8 cellular contexts compared by ENCODE assay signal in the genomic region with DNA sequence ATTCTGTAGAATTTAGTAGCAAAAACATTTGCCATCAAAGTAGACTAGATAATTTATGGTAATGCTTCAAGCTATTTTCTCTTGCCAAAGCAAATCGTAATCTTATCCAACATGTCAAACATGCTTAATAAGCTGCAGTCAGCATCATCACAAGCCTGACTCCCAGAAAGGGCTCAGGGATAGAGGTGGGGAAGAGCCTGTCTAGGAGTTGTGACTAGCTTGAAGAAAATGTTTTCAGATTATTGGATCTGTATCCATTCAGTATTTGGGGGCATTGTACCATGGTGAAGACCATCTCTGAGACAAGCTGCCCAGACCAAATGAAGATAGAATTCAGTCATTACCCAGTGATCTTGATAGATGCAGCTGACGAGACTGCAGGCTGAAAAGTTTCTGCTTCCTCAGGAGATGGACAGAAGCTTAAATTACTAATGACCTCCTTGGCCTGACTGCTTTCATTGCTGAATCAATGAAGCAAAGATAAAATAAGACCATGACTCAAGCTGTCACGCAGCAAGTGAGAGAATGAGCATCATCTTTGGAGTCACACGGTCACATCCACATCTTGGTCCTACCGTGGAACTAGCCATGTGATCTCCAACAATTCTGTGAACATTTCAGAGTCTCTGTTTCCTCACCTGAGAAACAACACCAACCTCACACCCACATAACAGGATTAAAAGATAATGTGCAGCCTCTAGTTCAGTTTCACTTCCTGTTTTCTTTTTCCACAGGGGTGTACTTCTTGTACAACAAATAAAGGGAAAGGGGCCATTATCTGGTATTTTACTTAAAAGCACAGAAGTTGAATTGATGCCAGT. TPM values are rescaled to one million over a fixed set of nuclear protein-coding genes. Genes with fewer than 3 reads are reported as not detected.
DNase-seq lines count a peak whose midpoint lies in the region; ATAC-seq and TF ChIP-seq lines count a peak whose summit lies in the region.

No MANE protein-coding gene starts in this region.

- peak; percentile 83 for ATAC-seq in activated CD8-positive, alpha-beta memory T cell treated with anti-CD3 and anti-CD28 coated beads, Interleukin-2, amount 10 ng/mL, durations not matched to agents 7 days and 5 days
- ATAC-seq in HG03025 (IDR thresholded peaks at IDR 0.05; ENCODE audit: low FRiP score, unreplicated experiment) = peak; percentile 82
- ATAC-seq in T-cell (replicated peaks in 1 of 4) = peak; percentile 80 to 93 (median 90)

- CTCF ChIA-PET in activated CD8-positive, alpha-beta memory T cell treated with anti-CD3 and anti-CD28 coated beads, Interleukin-2, amount 10 ng/mL, durations not matched to agents 7 days and 5 days (lab: Charles Lee) = interaction anchor here (0.9 to 1.6 kb wide), 10 partner anchors 12 to 257 kb away, joined by 3 to 10 read pairs (median 3); partner anchors contain the start of genes ERAP1 and LIX1
- CTCF ChIA-PET in T-cell (lab: Charles Lee) = interaction anchor here (0.5 to 1.5 kb wide), 13 partner anchors 9 to 118 kb away, joined by 3 to 15 read pairs (median 4); partner anchors contain the start of gene ERAP2 (in 1 of the 2)

- H3K9me3 Mint-ChIP-seq in activated CD8-positive, alpha-beta memory T cell treated with anti-CD3 and anti-CD28 coated beads, Interleukin-2, amount 10 ng/mL, durations not matched to agents 7 days and 5 days (ENCODE audit: low read depth) = no peaks in the 10 kb centered on the region
- H3K9me3 Mint-ChIP-seq in T-cell (no peaks in the 10 kb centered on the region), chondrocyte (ENCODE audit: low read depth) (no peaks in the 10 kb centered on the region)

- H3K4me1 Mint-ChIP-seq in activated CD8-positive, alpha-beta memory T cell treated with anti-CD3 and anti-CD28 coated beads, Interleukin-2, amount 10 ng/mL, durations not matched to agents 7 days and 5 days = peaks cover 57% of the 10 kb centered on the region
- peaks cover 63 to 70% (median 69%) of the 10 kb centered on the region in 3 donors for H3K4me1 Mint-ChIP-seq in T-cell
- peaks cover 14% of the 10 kb centered on the region for H3K4me1 Mint-ChIP-seq in chondrocyte (ENCODE audit: low read depth)

- peak; percentile 61 for DNase-seq in activated CD8-positive, alpha-beta memory T cell treated with anti-CD3 and anti-CD28 coated beads, Interleukin-2, amount 10 ng/mL, durations not matched to agents 7 days and 5 days
- no peak for DNase-seq in activated CD8-positive, alpha-beta memory T cell treated with anti-CD3 and anti-CD28 coated beads, Interleukin-2, amount 50 U/mL, for 48 hours
- peak in 21 of 34 experiments; percentile 16 to 63 (median 33) for DNase-seq in T-cell
- peak; percentile 26 for DNase-seq in retina
- DNase-seq in effector CD8-positive, alpha-beta T cell (lab: John Stamatoyannopoulos, UW) = no peak
- no peak for DNase-seq in D341Med (ENCODE audit: low spot score)
- DNase-seq in chondrocyte (ENCODE audit: low spot score) = no peak

- POLR2A ChIA-PET in T-cell (lab: Charles Lee) = interaction anchor here in 1 of 2 donors (0.9 kb wide), 1 partner anchor 11 kb away, joined by 3 read pairs; no protein-coding TSS in a partner anchor

- peak overlapping the region; percentile 57 for H3K4me3 Mint-ChIP-seq in activated CD8-positive, alpha-beta memory T cell treated with anti-CD3 and anti-CD28 coated beads, Interleukin-2, amount 10 ng/mL, durations not matched to agents 7 days and 5 days
- peak overlapping the region; percentile 55 to 66 (median 55) for H3K4me3 Mint-ChIP-seq in T-cell
- no peak overlapping the region for H3K4me3 Mint-ChIP-seq in chondrocyte (ENCODE audit: unreplicated experiment)

- no peak for TF ChIP-seq CTCF in chondrocyte (IDR thresholded peaks at IDR 0.05)

- peak overlapping the region; percentile 91 for H3K27ac Mint-ChIP-seq in activated CD8-positive, alpha-beta memory T cell treated with anti-CD3 and anti-CD28 coated beads, Interleukin-2, amount 10 ng/mL, durations not matched to agents 7 days and 5 days
- H3K27ac Mint-ChIP-seq in T-cell = peak overlapping the region; percentile 95 to 98
- no peak overlapping the region for H3K27ac Mint-ChIP-seq in chondrocyte (ENCODE audit: unreplicated experiment)

- peaks cover 71% of the 10 kb centered on the region for H3K36me3 Mint-ChIP-seq in activated CD8-positive, alpha-beta memory T cell treated with anti-CD3 and anti-CD28 coated beads, Interleukin-2, amount 10 ng/mL, durations not matched to agents 7 days and 5 days
- H3K36me3 Mint-ChIP-seq in T-cell (peaks cover 70% of the 10 kb centered on the region), chondrocyte (ENCODE audit: low read depth) (peaks cover 4% of the 10 kb centered on the region)

- no peaks in the 10 kb centered on the region for H3K27me3 Mint-ChIP-seq in activated CD8-positive, alpha-beta memory T cell treated with anti-CD3 and anti-CD28 coated beads, Interleukin-2, amount 10 ng/mL, durations not matched to agents 7 days and 5 days
- H3K27me3 Mint-ChIP-seq in T-cell = no peaks in the 10 kb centered on the region
- no peaks in the 10 kb centered on the region for H3K27me3 Mint-ChIP-seq in chondrocyte (ENCODE audit: low read depth)

RNA-seq across cellular contexts. Expression of gene ERAP2, which starts 9.4 kb away (rescaled TPM):
- 100 to 1,000 TPM in 1 of 2 experiments, 10 to 100 TPM in 1; 89.3 to 105 TPM for total RNA-seq in activated CD8-positive, alpha-beta memory T cell treated with anti-CD3 and anti-CD28 coated beads, Interleukin-2, amount 10 ng/mL, durations not matched to agents 7 days and 5 days
- 100 to 1,000 TPM in 1 of 5 donors, 10 to 100 TPM in 4; 40.4 to 162 (median 71.6) TPM for total RNA-seq in T-cell
- 1.2 to 2.7 TPM (median 2.2 TPM) in 3 replicates for total RNA-seq in chondrocyte

RNA-seq across cellular contexts. Expression of gene LNPEP, which starts 50.2 kb away (rescaled TPM):
- 10 to 100 TPM; 67.4 to 80.4 TPM for total RNA-seq in activated CD8-positive, alpha-beta memory T cell treated with anti-CD3 and anti-CD28 coated beads, Interleukin-2, amount 10 ng/mL, durations not matched to agents 7 days and 5 days
- total RNA-seq in T-cell (100 to 1,000 TPM in 1 of 5 donors, 10 to 100 TPM in 4; 82.3 to 102 (median 86.3) TPM), chondrocyte (30.7 to 47.7 TPM (median 31.4 TPM) in 3 replicates)

Comparison
In these comparisons a context has a peak if more than half of its experiments do, and no peak if none do; other contexts are left out.
1. DNase-seq: peak in activated CD8-positive, alpha-beta memory T cell treated with anti-CD3 and anti-CD28 coated beads, Interleukin-2, amount 10 ng/mL, durations not matched to agents 7 days and 5 days (single experiment), T-cell (21 of 34) and retina (single experiment); none in activated CD8-positive, alpha-beta memory T cell treated with anti-CD3 and anti-CD28 coated beads, Interleukin-2, amount 50 U/mL, for 48 hours (single experiment), effector CD8-positive, alpha-beta T cell (single experiment), D341Med (single experiment) and chondrocyte (single experiment).
2. RNA of gene ERAP2, which starts 9.4 kb away (total RNA-seq): 89.3 to 105 TPM in activated CD8-positive, alpha-beta memory T cell treated with anti-CD3 and anti-CD28 coated beads, Interleukin-2, amount 10 ng/mL, durations not matched to agents 7 days and 5 days and 40.4 to 162 TPM in T-cell; 1.2 to 2.7 TPM in chondrocyte; every median in the first group is over 10 times any median in the second.
3. Peak in every context shown above with its lines, with median percentiles within 50 percentile points of each other: ATAC-seq.